1 cellular context compared by ENCODE assay signal in genomic region chr6:36068012-36068392, GRCh38.
TF ChIP-seq lines count a peak whose summit lies in the region.

No MANE protein-coding gene starts in this region.

TF ChIP-seq in HEK293, 187 proteins besides CTCF, POLR2A, EP300 and RAD21 (continued from another document):
- no peak for TF ChIP-seq HIC1 (tag by site-specific recombination; IDR thresholded peaks at IDR 0.05)
- no peak for TF ChIP-seq ZNF518A (tag by site-specific recombination; conservative IDR thresholded peaks at IDR 0.05; ENCODE audit: low read depth)
- TF ChIP-seq BCL6B (tag by site-specific recombination; IDR thresholded peaks at IDR 0.05) = no peak
- TF ChIP-seq ZNF449 (tag by site-specific recombination; IDR thresholded peaks at IDR 0.05) = no peak
- no peak for TF ChIP-seq ATF2 (tag by site-specific recombination; IDR thresholded peaks at IDR 0.05; ENCODE audit: low read depth)
- no peak for TF ChIP-seq ZNF626 (tag by site-specific recombination; IDR thresholded peaks at IDR 0.05)
- peak; percentile 60; the same call in 1 of the 2 replicates for TF ChIP-seq ZNF580 (tag by site-specific recombination; IDR thresholded peaks at IDR 0.05)
- TF ChIP-seq ZNF239 (tag by site-specific recombination; IDR thresholded peaks at IDR 0.05) = 0 out of 2 replicates have a peak, but pooled peaks have one; percentile 38
- TF ChIP-seq SALL2 (tag by site-specific recombination; IDR thresholded peaks at IDR 0.05; ENCODE audit: borderline replicate concordance) = no peak
- TF ChIP-seq YY2 (tag by site-specific recombination; IDR thresholded peaks at IDR 0.05) = no peak
- TF ChIP-seq ZNF792 (tag by site-specific recombination; IDR thresholded peaks at IDR 0.05) = no peak
- 0 out of 2 replicates have a peak, but pooled peaks have one; percentile 2 for TF ChIP-seq ZXDB (tag by site-specific recombination; IDR thresholded peaks at IDR 0.05)
